ENCODE assay signal across 1 cellular context in the genomic region with DNA sequence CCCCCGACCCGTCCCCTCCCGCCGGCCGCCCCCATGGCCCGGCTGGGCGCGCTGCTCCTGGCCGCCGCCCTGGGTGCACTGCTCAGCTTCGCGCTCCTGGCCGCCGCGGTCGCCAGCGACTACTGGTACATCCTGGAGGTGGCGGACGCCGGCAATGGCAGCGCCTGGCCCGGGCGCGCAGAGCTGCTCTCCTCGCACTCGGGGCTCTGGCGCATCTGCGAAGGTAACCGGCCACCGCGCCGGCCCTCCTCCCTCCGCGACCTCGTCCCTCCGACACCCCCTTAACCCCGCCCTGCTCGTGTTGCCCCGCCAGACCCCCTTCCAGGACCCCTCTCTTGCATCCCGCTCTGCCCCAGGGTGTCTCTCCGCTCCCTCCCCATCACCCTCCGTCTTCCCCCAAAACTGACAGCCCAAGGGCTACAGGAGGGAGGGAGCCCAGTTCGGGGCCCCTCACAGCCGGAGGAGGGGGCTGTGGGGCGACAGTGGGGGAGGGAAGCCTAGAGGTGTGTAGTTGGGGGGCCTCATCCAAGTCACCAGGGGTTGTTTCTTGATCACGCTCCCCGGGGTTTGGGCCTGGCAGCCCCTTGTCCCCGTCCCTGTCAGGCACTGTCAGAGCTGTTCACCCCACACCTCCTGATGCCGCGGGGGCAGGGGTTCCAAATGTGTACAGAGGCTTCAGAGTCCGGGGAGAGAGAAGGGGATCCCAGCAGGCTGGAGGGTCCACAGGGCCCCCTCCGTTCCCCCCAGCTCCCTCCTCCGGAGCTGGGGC.
TF ChIP-seq lines count a peak whose summit lies in the region.

No MANE protein-coding gene starts in this region.

TF ChIP-seq in SK-N-SH treated with all-trans-retinoic acid at 6 μM for 48 hours, 23 proteins besides CTCF, POLR2A, EP300 and RAD21 (continued from another document):
- TF ChIP-seq, protein P1, sequence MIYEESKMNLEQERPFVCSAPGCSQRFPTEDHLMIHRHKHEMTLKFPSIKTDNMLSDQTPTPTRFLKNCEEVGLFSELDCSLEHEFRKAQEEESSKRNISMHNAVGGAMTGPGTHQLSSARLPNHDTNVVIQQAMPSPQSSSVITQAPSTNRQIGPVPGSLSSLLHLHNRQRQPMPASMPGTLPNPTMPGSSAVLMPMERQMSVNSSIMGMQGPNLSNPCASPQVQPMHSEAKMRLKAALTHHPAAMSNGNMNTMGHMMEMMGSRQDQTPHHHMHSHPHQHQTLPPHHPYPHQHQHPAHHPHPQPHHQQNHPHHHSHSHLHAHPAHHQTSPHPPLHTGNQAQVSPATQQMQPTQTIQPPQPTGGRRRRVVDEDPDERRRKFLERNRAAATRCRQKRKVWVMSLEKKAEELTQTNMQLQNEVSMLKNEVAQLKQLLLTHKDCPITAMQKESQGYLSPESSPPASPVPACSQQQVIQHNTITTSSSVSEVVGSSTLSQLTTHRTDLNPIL (CRISPR knock-in tag; IDR thresholded peaks at IDR 0.05; ENCODE audit: low read depth): no peak
- TF ChIP-seq ESRRG (CRISPR knock-in tag; IDR thresholded peaks at IDR 0.05) (no peak), ZFP30 (CRISPR knock-in tag; IDR thresholded peaks at IDR 0.05) (no peak)
